In the genomic region with DNA sequence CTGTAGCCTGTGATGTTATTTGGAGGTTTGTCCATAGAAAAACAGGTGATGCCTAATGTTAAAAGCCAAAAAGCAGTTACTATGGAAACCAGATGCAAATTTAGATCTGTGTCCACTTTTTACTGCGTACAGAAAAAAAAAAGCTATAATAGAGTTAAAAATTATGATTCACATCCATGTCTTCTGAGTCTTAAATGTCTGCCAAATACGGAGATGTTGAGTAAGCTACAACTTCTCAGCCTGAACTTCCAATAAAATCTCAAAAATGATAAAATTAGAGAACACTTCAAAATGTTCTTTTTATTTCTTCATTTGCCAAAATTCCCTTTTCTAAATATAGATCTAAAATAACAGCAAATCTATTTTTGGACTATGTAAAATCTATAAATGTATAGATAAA, we compare ENCODE assay signal across 23 cellular contexts.
DNase-seq lines count a peak whose midpoint lies in the region; ATAC-seq, FAIRE-seq and TF ChIP-seq lines count a peak whose summit lies in the region.
"Had no signal": no experiment of that assay in that cellular context is flagged by ENCODE, and none has a peak within 500 bp of the region (broad histone marks: within the 10 kb centered on the region; RNA-seq: fewer than 3 reads in every experiment).

No MANE protein-coding gene starts in this region.

- POLR2A ChIA-PET in K562 (lab: Yijun Ruan, JAX), result no interaction called here
- POLR2A ChIA-PET in A673 (lab: Charles Lee; ENCODE audit: low non-redundant PET), result no interaction called here

- H3K4me3 ChIP-seq in K562 (no peak overlapping the region), fibroblast of the aortic adventitia (ENCODE audit: low read depth, low read length) (no peak overlapping the region), thoracic aorta (peak overlapping the region; percentile 27), A673 (ENCODE audit: low read depth, low read length, poor library complexity, severe bottlenecking) (no peak overlapping the region)
- H3K4me3 ChIP-seq: BLaER1, PC-9, SJSA1 had no signal

- H3K27ac ChIP-seq in K562 (ENCODE audit: extremely low read depth, low read depth, low read length), result no peak overlapping the region
- peak overlapping the region; percentile 1 to 35 for H3K27ac ChIP-seq in thoracic aorta
- no peak overlapping the region for H3K27ac ChIP-seq in A673 (ENCODE audit: low read depth, low read length, poor library complexity, severe bottlenecking)
- H3K27ac ChIP-seq: BLaER1, KMS-11, PC-9, SJSA1 had no signal

- no peaks in the 10 kb centered on the region for H3K4me1 ChIP-seq in K562 (replicated peaks in 1 of 2; ENCODE audit: control insufficient read depth in 2 of 2, insufficient read depth in 2 of 2, low read length in 2 of 2)
- H3K4me1 ChIP-seq in thoracic aorta (ENCODE audit: control insufficient read depth in 1 of 2, low read depth in 2 of 2), result peaks cover 5 to 22% of the 10 kb centered on the region in 2 donors
- no peaks in the 10 kb centered on the region for H3K4me1 ChIP-seq in A673 (ENCODE audit: insufficient read depth, low read length, poor library complexity, severe bottlenecking)
- H3K4me1 ChIP-seq: BLaER1, SJSA1 had no signal

- ATAC-seq in K562 (no peak), thoracic aorta (ENCODE audit: insufficient number of reproducible peaks, low FRiP score, low read depth) (no peak), HG03196 (IDR thresholded peaks at IDR 0.05; ENCODE audit: unreplicated experiment) (no peak), GM18909 (IDR thresholded peaks at IDR 0.05; ENCODE audit: poor library complexity, unreplicated experiment) (no peak)
- ATAC-seq: CD8-positive, alpha-beta T cell had no signal

- H2AFZ ChIP-seq in K562 (ENCODE audit: low read depth, low read length), result no peak overlapping the region
- H2AFZ ChIP-seq: PC-9 had no signal

- no peak overlapping the region for H3K4me2 ChIP-seq in K562 (ENCODE audit: insufficient read depth, low read length)
- H3K4me2 ChIP-seq: BLaER1, KMS-11, PC-9 had no signal

- no peaks in the 10 kb centered on the region for H3K9me1 ChIP-seq in K562 (ENCODE audit: control insufficient read depth, insufficient read depth, low read length)

- WGBS in K562 (ENCODE audit: insufficient coverage, low coverage, missing lambda C conversion rate), result 0% methylated on average over 2 of the region's 2 CpGs

- intact Hi-C loops in K562 (cut with micrococcal nuclease), result no loop called here
- intact Hi-C loops in A673 (cut with micrococcal nuclease; ENCODE audit: unreplicated experiment), result no loop called here

- no peaks in the 10 kb centered on the region for H3K9me3 ChIP-seq in K562 (replicated peaks; ENCODE audit: control insufficient read depth, insufficient read depth, low read depth, low read length)
- no peaks in the 10 kb centered on the region for H3K9me3 ChIP-seq in thoracic aorta
- H3K9me3 ChIP-seq in A673 (ENCODE audit: low read depth, low read length, poor library complexity, severe bottlenecking), result no peaks in the 10 kb centered on the region
- H3K9me3 ChIP-seq: BLaER1, SJSA1 had no signal

- no peaks in the 10 kb centered on the region for H3K36me3 ChIP-seq in K562 (ENCODE audit: control insufficient read depth, insufficient read depth, low read length)
- no peaks in the 10 kb centered on the region for H3K36me3 ChIP-seq in thoracic aorta
- no peaks in the 10 kb centered on the region for H3K36me3 ChIP-seq in A673 (ENCODE audit: insufficient read depth, low read length, poor library complexity, severe bottlenecking)
- H3K36me3 ChIP-seq: BLaER1, SJSA1 had no signal

- TF ChIP-seq POLR2A in K562 (conservative IDR thresholded peaks at IDR 0.05), result no peak

- TF ChIP-seq CTCF in K562 (IDR thresholded peaks at IDR 0.05 in 2 of 3, conservative IDR thresholded peaks at IDR 0.05 in 1 of 3; ENCODE audit: insufficient read depth in 2 of 3, low read depth in 1 of 3, low read length in 3 of 3) (no peak), fibroblast of the aortic adventitia (IDR thresholded peaks at IDR 0.05; ENCODE audit: insufficient read depth, low read length) (no peak), thoracic aorta (IDR thresholded peaks at IDR 0.05) (no peak), A673 (conservative IDR thresholded peaks at IDR 0.05; ENCODE audit: low read depth, low read length) (no peak)

- in situ Hi-C loops in K562 (cut with MboI), result no loop called here

- TF ChIP-seq EP300 in K562 (IDR thresholded peaks at IDR 0.05; ENCODE audit: low read length), result no peak

- no peak for FAIRE-seq in K562 (lab: Jason Lieb, UNC)
- FAIRE-seq: GM12891, GM18507, H1 had no signal

- BruUV-seq in K562 (replicated peaks; lab: Mats Ljungman, UMichigan) (no TSS peak), A673 (replicated peaks; lab: Mats Ljungman, UMichigan) (no TSS peak)

- CTCF ChIA-PET in K562 (lab: Yijun Ruan, JAX; ENCODE audit: low intra/inter-chr PET ratio), result no interaction called here
- CTCF ChIA-PET in A673 (lab: Charles Lee), result no interaction called here

- H3K27me3 ChIP-seq in K562 (ENCODE audit: control insufficient read depth in 2 of 2, insufficient read depth in 2 of 2, low read length in 2 of 2) (no peaks in the 10 kb centered on the region), thoracic aorta (replicated peaks; ENCODE audit: insufficient read depth) (no peaks in the 10 kb centered on the region), A673 (replicated peaks; ENCODE audit: insufficient read depth, low read depth, low read length, poor library complexity) (no peaks in the 10 kb centered on the region)
- H3K27me3 ChIP-seq: BLaER1, SJSA1 had no signal

- peak; percentile 12 for DNase-seq in GM03348 (ENCODE audit: low spot score)
- DNase-seq in K562 (ENCODE audit: extremely low read depth in 1 of 4, low spot score in 3 of 4), result no peak
- peak; percentile 76 for DNase-seq in fibroblast of the aortic adventitia (ENCODE audit: low read depth)
- DNase-seq in thoracic aorta (ENCODE audit: low spot score), result no peak
- no peak for DNase-seq in A673 (ENCODE audit: low spot score)
- DNase-seq: ACHN; CD8-positive, alpha-beta T cell; DND-41; GDM1; NCI-H1048; NCI-H1436 treated with DMSO at 0.1 percent for 48 hours; NCI-H2081 treated with DMSO at 0.1 percent for 48 hours; NCI-H510A; NCI-H82; PC-9 had no signal

- H3K79me2 ChIP-seq in K562 (ENCODE audit: control insufficient read depth, insufficient read depth, low read length), result no peaks in the 10 kb centered on the region

- no peak for TF ChIP-seq RAD21 in K562 (CRISPR knock-in tag; conservative IDR thresholded peaks at IDR 0.05 in 1 of 2, IDR thresholded peaks at IDR 0.05 in 1 of 2)

- H3K9ac ChIP-seq in K562 (ENCODE audit: insufficient read depth in 1 of 2, low read depth in 2 of 2, low read length in 2 of 2), result no peak overlapping the region
- H3K9ac ChIP-seq: BLaER1, KMS-11 had no signal

- H4K20me1 ChIP-seq in K562 (replicated peaks; ENCODE audit: control insufficient read depth, insufficient read depth, low read length), result no peaks in the 10 kb centered on the region
- H4K20me1 ChIP-seq: BLaER1 had no signal

TF ChIP-seq in K562, 482 proteins besides CTCF, POLR2A, EP300 and RAD21:
- no peak for TF ChIP-seq SMC3 (conservative IDR thresholded peaks at IDR 0.05; ENCODE audit: insufficient read depth, low read depth, low read length)
- TF ChIP-seq RFX1 (IDR thresholded peaks at IDR 0.05), result peak; percentile 16; the same call in 1 of the 2 replicates

Comparison
In these comparisons a context has a peak if more than half of its experiments do, and no peak if none do; other contexts are left out.
1. DNase-seq: peak in GM03348 (single experiment) and fibroblast of the aortic adventitia (single experiment); none in K562 (0 of 4), thoracic aorta (single experiment) and A673 (single experiment).
2. H3K27ac ChIP-seq: peak in thoracic aorta (2 of 2); none in K562 (single experiment) and A673 (single experiment).